In the genomic region with DNA sequence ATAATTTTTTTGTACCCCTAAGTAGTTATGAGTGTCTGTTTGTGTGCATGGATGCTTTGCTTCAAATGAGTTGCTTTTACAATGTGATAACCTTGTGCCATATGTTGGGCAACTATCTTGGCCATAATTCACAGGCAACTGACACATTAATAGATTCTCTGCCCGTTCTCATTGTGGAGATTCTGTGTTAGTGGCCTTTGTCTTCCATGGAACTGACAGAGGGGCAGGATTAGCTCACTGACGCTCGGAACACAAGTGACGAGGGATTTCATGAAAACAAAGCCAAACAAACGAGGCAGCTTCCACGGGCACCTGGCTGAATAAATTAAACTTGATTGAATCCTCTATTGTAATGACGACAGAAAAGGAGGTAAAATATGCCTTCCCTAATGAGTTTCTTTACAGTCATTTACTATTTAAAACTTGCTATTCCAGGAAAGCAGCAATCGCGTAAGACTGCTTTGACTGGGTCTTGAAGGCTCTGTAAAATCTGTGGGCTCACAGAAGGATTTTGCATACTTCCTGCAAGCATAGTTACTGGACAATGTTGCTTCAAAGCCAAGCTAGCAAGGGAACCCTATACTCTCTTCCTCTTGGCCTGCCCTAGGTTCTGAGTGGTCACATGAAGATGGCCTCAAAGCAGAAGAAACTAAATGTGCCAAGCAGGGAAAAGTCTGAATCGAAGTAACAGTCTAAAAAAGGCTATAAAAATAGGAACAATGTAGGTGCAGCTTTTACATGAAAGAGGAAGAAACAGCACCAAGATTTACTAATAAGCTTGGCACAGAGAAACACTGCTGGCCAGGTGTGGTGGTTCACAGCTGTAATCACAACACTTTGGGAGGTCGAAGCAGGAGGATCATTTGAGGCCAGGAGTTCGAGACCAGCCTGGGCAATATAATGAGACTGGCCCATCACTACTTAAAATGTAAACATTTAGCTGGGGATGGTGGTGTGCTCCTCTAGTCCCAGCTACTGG, we compare ENCODE assay signal across 10 cellular contexts. TPM values are rescaled to one million over a fixed set of nuclear protein-coding genes. Genes with fewer than 3 reads are reported as not detected.
A peak's percentile ranks its signal among the peaks of the same experiment; 100 is the strongest.
DNase-seq lines count a peak whose midpoint lies in the region; ATAC-seq and TF ChIP-seq lines count a peak whose summit lies in the region.
"Had no signal": no experiment of that assay in that cellular context is flagged by ENCODE, and none has a peak within 500 bp of the region (broad histone marks: within the 10 kb centered on the region; RNA-seq: fewer than 3 reads in every experiment).

No MANE protein-coding gene starts in this region.

- H3K27me3 Mint-ChIP-seq in effector memory CD8-positive, alpha-beta T cell: peaks cover 12 to 24% of the 10 kb centered on the region in 2 donors

- no peak overlapping the region for H3K4me3 ChIP-seq in fibroblast of villous mesenchyme (ENCODE audit: low read depth, low read length)
- H3K4me3 ChIP-seq: psoas muscle had no signal

- H3K4me3 Mint-ChIP-seq in effector memory CD8-positive, alpha-beta T cell: no peak overlapping the region

- no peak for TF ChIP-seq CTCF in fibroblast of villous mesenchyme (IDR thresholded peaks at IDR 0.05; ENCODE audit: insufficient read depth, low read depth, low read length)

- H3K27ac Mint-ChIP-seq in effector memory CD8-positive, alpha-beta T cell: no peak overlapping the region

- no peaks in the 10 kb centered on the region for H3K4me1 Mint-ChIP-seq in effector memory CD8-positive, alpha-beta T cell (ENCODE audit: low read depth in 2 of 2)

- ATAC-seq in GM21529 (IDR thresholded peaks at IDR 0.05; ENCODE audit: unreplicated experiment) (no peak), GM18858 (IDR thresholded peaks at IDR 0.05; ENCODE audit: unreplicated experiment) (no peak)
- no peak for ATAC-seq in effector memory CD8-positive, alpha-beta T cell (replicated peaks)
- ATAC-seq: psoas muscle had no signal

- H3K9me3 Mint-ChIP-seq in effector memory CD8-positive, alpha-beta T cell: no peaks in the 10 kb centered on the region

- DNase-seq in SIG-M5 treated with dmso at 0.1 percent for 504 hours (lab: John Stamatoyannopoulos, UW; ENCODE audit: unreplicated experiment): peak; percentile 19
- no peak for DNase-seq in SIG-M5 (lab: John Stamatoyannopoulos, UW)
- DNase-seq in NCI-H748 treated with DMSO at 0.1 percent for 48 hours (lab: John Stamatoyannopoulos, UW): peak; percentile 44
- peak; percentile 14 for DNase-seq in fibroblast of villous mesenchyme (ENCODE audit: low read depth)
- peak; percentile 55 for DNase-seq in superior temporal gyrus (ENCODE audit: extremely low spot score)
- DNase-seq in effector memory CD8-positive, alpha-beta T cell: no peak
- DNase-seq: psoas muscle; stimulated activated naive CD4-positive, alpha-beta T cell had no signal

- H3K36me3 Mint-ChIP-seq in effector memory CD8-positive, alpha-beta T cell (ENCODE audit: insufficient read depth): peaks cover 5% of the 10 kb centered on the region

RNA-seq across cellular contexts. Expression of gene SINHCAF, which starts 28.1 kb away (rescaled TPM):
- total RNA-seq in fibroblast of villous mesenchyme: 28.3 and 39.3 TPM in 2 replicates

Comparison
In these comparisons a context has a peak if more than half of its experiments do, and no peak if none do; other contexts are left out.
1. DNase-seq: peak in SIG-M5 treated with dmso at 0.1 percent for 504 hours (single experiment), NCI-H748 treated with DMSO at 0.1 percent for 48 hours (single experiment), fibroblast of villous mesenchyme (single experiment) and superior temporal gyrus (single experiment); none in SIG-M5 (single experiment) and effector memory CD8-positive, alpha-beta T cell (0 of 3).